ENCODE assay signal across 30 cellular contexts in the genomic region with DNA sequence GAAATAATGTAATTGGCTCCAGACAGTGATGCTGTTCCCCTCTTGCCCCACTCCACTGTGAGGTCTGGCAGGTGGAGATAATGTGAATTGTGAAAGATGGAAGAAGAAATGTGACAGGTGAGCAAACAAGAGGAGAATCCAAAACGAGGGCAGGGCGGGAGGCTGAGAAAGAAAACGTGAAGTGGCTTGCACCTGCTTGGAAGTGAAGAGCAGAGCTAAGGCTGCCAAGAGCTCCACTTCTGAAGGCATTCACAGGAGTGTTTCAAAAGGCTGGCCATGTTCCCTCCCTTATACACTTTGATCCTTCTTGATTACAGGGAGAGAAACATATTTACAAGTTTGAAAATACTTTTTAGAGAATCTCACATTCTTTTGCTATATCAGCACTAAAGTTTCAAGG.
A peak's percentile ranks its signal among the peaks of the same experiment; 100 is the strongest.
DNase-seq lines count a peak whose midpoint lies in the region; ATAC-seq and TF ChIP-seq lines count a peak whose summit lies in the region.
"Had no signal": no experiment of that assay in that cellular context is flagged by ENCODE, and none has a peak within 500 bp of the region (broad histone marks: within the 10 kb centered on the region; RNA-seq: fewer than 3 reads in every experiment).

No MANE protein-coding gene starts in this region.

- DNase-seq in DMS79 treated with DMSO at 0.1 percent for 48 hours (lab: John Stamatoyannopoulos, UW) (peak; percentile 77), NCI-H187 (lab: John Stamatoyannopoulos, UW) (peak; percentile 46 to 84), NCI-H510A (lab: John Stamatoyannopoulos, UW) (peak; percentile 88), left lung (peak in 1 of 2 donors; percentile 36), neuronal stem cell (ENCODE audit: low spot score) (no peak), T-cell (no peak), midbrain (lab: John Stamatoyannopoulos, UW) (no peak)
- DNase-seq: activated CD4-positive, alpha-beta T cell treated with anti-CD3 and anti-CD28 coated beads for 36 hours; activated naive CD4-positive, alpha-beta T cell treated with anti-CD3 and anti-CD28 coated beads for 36 hours; activated T-cell treated with anti-CD3 and anti-CD28 coated beads, Interleukin-2, amount 50 U/mL, for 4 hours; amniotic stem cell; colonic mucosa; effector memory CD4-positive, alpha-beta T cell; erythroblast; foreskin fibroblast; GDM1; GM23248; heart left ventricle; left colon; MM.1S; natural killer cell; NCI-H2227 treated with DMSO at 0.1 percent for 48 hours; NK-92 treated with Interleukin-12 subunit alpha and Interleukin-12 subunit beta, amount 100 ng/mL, for 24 hours; PC-9; retina had no signal

- no peak overlapping the region for H2BK5ac ChIP-seq in neuronal stem cell (ENCODE audit: low read length)

- no peak overlapping the region for H4K91ac ChIP-seq in neuronal stem cell (ENCODE audit: low read depth, low read length, poor library complexity)

- no peak overlapping the region for H3K14ac ChIP-seq in neuronal stem cell (ENCODE audit: low read length)

- H2BK120ac ChIP-seq in neuronal stem cell (ENCODE audit: low read depth, low read length) = no peak overlapping the region

- no peak overlapping the region for H2AFZ ChIP-seq in neuronal stem cell (ENCODE audit: low read length)
- H2AFZ ChIP-seq: GM23248, PC-9 had no signal

- H3K9me3 ChIP-seq in left lung (no peaks in the 10 kb centered on the region), neuronal stem cell (replicated peaks in 1 of 2; ENCODE audit: control insufficient read depth in 2 of 2, insufficient read depth in 1 of 2, low read depth in 1 of 2, low read length in 2 of 2) (no peaks in the 10 kb centered on the region)
- H3K9me3 ChIP-seq: colonic mucosa, heart left ventricle, SJSA1, upper lobe of left lung had no signal

- H2AK5ac ChIP-seq in neuronal stem cell (ENCODE audit: low read depth, low read length) = no peak overlapping the region

- H3K9me3 Mint-ChIP-seq in T-cell = peaks cover 3 to 11% (median 8%) of the 10 kb centered on the region in 3 donors

- WGBS in neuronal stem cell (ENCODE audit: extremely low coverage in 2 of 2, insufficient read length in 2 of 2, insufficient replicate concordance in 1 of 2), 2 donors = no CpG with 5 or more reads among the region's 3 CpGs

- no peaks in the 10 kb centered on the region for H3K4me1 Mint-ChIP-seq in T-cell
- H3K4me1 Mint-ChIP-seq: activated CD4-positive, alpha-beta T cell treated with anti-CD3 and anti-CD28 coated beads for 36 hours; natural killer cell had no signal

- intact Hi-C loops in left lung (cut with DNase I) = no loop called here

- no peak overlapping the region for H3K4ac ChIP-seq in neuronal stem cell (ENCODE audit: low read length)

- no peak overlapping the region for H2BK15ac ChIP-seq in neuronal stem cell (ENCODE audit: low read length)

- no peaks in the 10 kb centered on the region for H3K79me1 ChIP-seq in neuronal stem cell (ENCODE audit: low read depth, low read length)

- H3K4me3 Mint-ChIP-seq in T-cell = no peak overlapping the region
- H3K4me3 Mint-ChIP-seq: activated CD4-positive, alpha-beta T cell treated with anti-CD3 and anti-CD28 coated beads for 36 hours; activated naive CD4-positive, alpha-beta T cell treated with anti-CD3 and anti-CD28 coated beads for 36 hours; activated T-cell treated with anti-CD3 and anti-CD28 coated beads, Interleukin-2, amount 50 U/mL, for 4 hours; natural killer cell had no signal

- H3K4me1 ChIP-seq in left lung (no peaks in the 10 kb centered on the region), neuronal stem cell (ENCODE audit: control insufficient read depth in 2 of 2, insufficient read depth in 1 of 2, low read depth in 1 of 2, low read length in 2 of 2) (no peaks in the 10 kb centered on the region)
- H3K4me1 ChIP-seq: colonic mucosa, heart left ventricle, SJSA1, upper lobe of left lung had no signal

- no peak for TF ChIP-seq CTCF in left lung (IDR thresholded peaks at IDR 0.05)

- no peaks in the 10 kb centered on the region for H3K27me3 Mint-ChIP-seq in T-cell
- H3K27me3 Mint-ChIP-seq: activated CD4-positive, alpha-beta T cell treated with anti-CD3 and anti-CD28 coated beads for 36 hours had no signal

- H3K27me3 ChIP-seq in left lung (no peaks in the 10 kb centered on the region), neuronal stem cell (ENCODE audit: control insufficient read depth in 3 of 3, insufficient read depth in 3 of 3, low read depth in 1 of 3, low read length in 3 of 3) (no peaks in the 10 kb centered on the region)
- H3K27me3 ChIP-seq: colonic mucosa, heart left ventricle, SJSA1, upper lobe of left lung had no signal

- no peak overlapping the region for H3K23ac ChIP-seq in neuronal stem cell (ENCODE audit: low read depth, low read length, poor library complexity)

- H3K18ac ChIP-seq in neuronal stem cell (ENCODE audit: low read length) = no peak overlapping the region

- POLR2A ChIA-PET in T-cell (lab: Charles Lee) = no interaction called here

- H3K36me3 ChIP-seq in left lung (no peaks in the 10 kb centered on the region), neuronal stem cell (replicated peaks in 1 of 2; ENCODE audit: control insufficient read depth in 2 of 2, insufficient read depth in 2 of 2, low read length in 2 of 2) (no peaks in the 10 kb centered on the region)
- H3K36me3 ChIP-seq: colonic mucosa, heart left ventricle, SJSA1, upper lobe of left lung had no signal

- CTCF ChIA-PET in T-cell (lab: Charles Lee) = no interaction called here

- H3K27ac Mint-ChIP-seq in T-cell = no peak overlapping the region
- H3K27ac Mint-ChIP-seq: activated CD4-positive, alpha-beta T cell treated with anti-CD3 and anti-CD28 coated beads for 36 hours; activated naive CD4-positive, alpha-beta T cell treated with anti-CD3 and anti-CD28 coated beads for 36 hours; natural killer cell had no signal

- H3K9ac ChIP-seq in neuronal stem cell (ENCODE audit: low read depth, low read length, poor library complexity) = no peak overlapping the region
- H3K9ac ChIP-seq: GM23248 had no signal

- peak; percentile 91 for ATAC-seq in left lung
- ATAC-seq in HG02973 (IDR thresholded peaks at IDR 0.05; ENCODE audit: unreplicated experiment) = no peak
- ATAC-seq in T-cell (replicated peaks in 1 of 4) = no peak
- ATAC-seq: activated CD4-positive, alpha-beta T cell treated with anti-CD3 and anti-CD28 coated beads for 36 hours; activated T-cell treated with anti-CD3 and anti-CD28 coated beads, Interleukin-2, amount 50 U/mL, for 4 hours; heart left ventricle; K562; left colon; natural killer cell had no signal

- H3K27ac ChIP-seq in left lung (no peak overlapping the region), neuronal stem cell (replicated peaks; ENCODE audit: low read length) (no peak overlapping the region)
- H3K27ac ChIP-seq: colonic mucosa, GM23248, heart left ventricle, PC-9, SJSA1, upper lobe of left lung had no signal

- H3K4me3 ChIP-seq in left lung = no peak overlapping the region
- H3K4me3 ChIP-seq in neuronal stem cell (ENCODE audit: low read length in 2 of 2) = no peak overlapping the region
- H3K4me3 ChIP-seq: colonic mucosa, GM23248, heart left ventricle, K562, PC-9, SJSA1, smooth muscle cell, upper lobe of left lung had no signal

- H3K4me2 ChIP-seq in neuronal stem cell (ENCODE audit: insufficient read depth, low read length, poor library complexity, severe bottlenecking) = no peak overlapping the region
- H3K4me2 ChIP-seq: PC-9, smooth muscle cell had no signal

- no peak overlapping the region for H2BK12ac ChIP-seq in neuronal stem cell (ENCODE audit: low read length)

- H4K8ac ChIP-seq in neuronal stem cell (ENCODE audit: low read depth, low read length) = no peak overlapping the region

- no peaks in the 10 kb centered on the region for H3K36me3 Mint-ChIP-seq in T-cell
- H3K36me3 Mint-ChIP-seq: natural killer cell had no signal

Comparison
In these comparisons a context has a peak if more than half of its experiments do, and no peak if none do; other contexts are left out.
1. DNase-seq: peak in DMS79 treated with DMSO at 0.1 percent for 48 hours (single experiment), NCI-H187 (2 of 2) and NCI-H510A (single experiment); none in neuronal stem cell (single experiment), T-cell (0 of 34) and midbrain (single experiment).